ENCODE assay signal across 20 cellular contexts in the genomic region with DNA sequence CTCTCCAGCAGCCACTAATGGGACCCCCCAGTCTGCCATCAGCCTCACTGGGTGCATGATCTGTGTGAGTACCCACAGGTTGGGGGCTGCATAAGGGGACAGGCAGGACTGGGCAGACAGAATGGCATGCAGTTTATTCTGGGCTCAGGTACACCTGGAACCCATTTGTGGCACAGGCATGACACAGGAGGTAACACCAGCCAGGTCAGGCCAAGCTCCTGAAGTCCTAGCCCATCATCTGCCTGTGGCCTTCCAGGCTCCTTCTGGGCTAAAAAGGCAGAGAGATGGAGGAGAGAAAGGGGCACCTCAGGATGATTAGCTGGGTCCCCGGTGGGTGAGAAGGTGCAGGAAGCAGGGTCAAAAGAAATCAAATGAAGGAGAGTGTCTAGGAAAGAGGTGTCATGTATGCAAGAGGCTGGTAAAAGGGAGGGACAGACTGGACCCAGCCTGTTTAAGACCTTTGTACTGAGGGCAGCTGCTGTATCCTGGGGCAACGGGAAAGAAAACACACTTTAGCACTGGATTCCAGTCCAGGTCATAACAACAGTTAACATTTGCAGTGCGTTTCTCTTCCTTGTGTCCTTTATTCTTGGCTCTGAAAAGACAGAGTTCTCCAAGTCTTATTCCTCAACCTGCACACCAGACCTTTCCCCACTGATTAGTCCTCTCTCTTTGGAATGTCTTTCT. TPM values are rescaled to one million over a fixed set of nuclear protein-coding genes. Genes with fewer than 3 reads are reported as not detected.
DNase-seq lines count a peak whose midpoint lies in the region; ATAC-seq, FAIRE-seq and TF ChIP-seq lines count a peak whose summit lies in the region.
"Had no signal": no experiment of that assay in that cellular context is flagged by ENCODE, and none has a peak within 500 bp of the region (broad histone marks: within the 10 kb centered on the region; RNA-seq: fewer than 3 reads in every experiment).

No MANE protein-coding gene starts in this region.

- peak overlapping the region; percentile 59 to 63 (median 60) for H3K27ac ChIP-seq in right lobe of liver
- H3K27ac ChIP-seq: parathyroid adenoma, upper lobe of left lung had no signal

- peak overlapping the region; percentile 23 for H3K27ac Mint-ChIP-seq in activated naive CD4-positive, alpha-beta T cell treated with anti-CD3 and anti-CD28 coated beads, Interleukin-2, amount 50 U/mL, for 24 hours
- peak overlapping the region; percentile 80 for H3K27ac Mint-ChIP-seq in type B pancreatic cell
- H3K27ac Mint-ChIP-seq: CD8-positive, alpha-beta T cell; immature natural killer cell; stimulated activated naive B cell treated with anti-CD40 and anti-IgM and Interleukin-4, amounts not matched to agents 10 μg/mL and 1 μg/mL and 100 μg/mL, for 72 hours had no signal

- H3K27me3 Mint-ChIP-seq in activated naive CD4-positive, alpha-beta T cell treated with anti-CD3 and anti-CD28 coated beads, Interleukin-2, amount 50 U/mL, for 24 hours, result peaks cover 2% of the 10 kb centered on the region
- H3K27me3 Mint-ChIP-seq in type B pancreatic cell, result peaks cover 2% of the 10 kb centered on the region

- FAIRE-seq in bronchial epithelial cell (lab: Jason Lieb, UNC) (peak; percentile 82), urothelium cell line (lab: Jason Lieb, UNC) (no peak)

- WGBS in right lobe of liver (ENCODE audit: insufficient coverage, low coverage, low lambda C conversion rate, missing lambda C conversion rate), result 30% methylated on average over 3 of the region's 3 CpGs

- intact Hi-C loops in right lobe of liver (cut with DNase I), result no loop called here

- H3K36me3 ChIP-seq in bronchial epithelial cell (ENCODE audit: control insufficient read depth, insufficient read depth, low read length) (no peaks in the 10 kb centered on the region), right lobe of liver (no peaks in the 10 kb centered on the region)
- H3K36me3 ChIP-seq: upper lobe of left lung had no signal

- no peak overlapping the region for H3K4me3 Mint-ChIP-seq in activated naive CD4-positive, alpha-beta T cell treated with anti-CD3 and anti-CD28 coated beads, Interleukin-2, amount 50 U/mL, for 24 hours
- peak overlapping the region; percentile 62 for H3K4me3 Mint-ChIP-seq in type B pancreatic cell
- H3K4me3 Mint-ChIP-seq: CD8-positive, alpha-beta T cell; immature natural killer cell; stimulated activated naive B cell treated with anti-CD40 and anti-IgM and Interleukin-4, amounts not matched to agents 10 μg/mL and 1 μg/mL and 100 μg/mL, for 72 hours had no signal

- H3K27me3 ChIP-seq in bronchial epithelial cell (ENCODE audit: control insufficient read depth, insufficient read depth, low read length) (no peaks in the 10 kb centered on the region), right lobe of liver (no peaks in the 10 kb centered on the region)
- H3K27me3 ChIP-seq: upper lobe of left lung had no signal

- DNase-seq in activated naive CD4-positive, alpha-beta T cell treated with anti-CD3 and anti-CD28 coated beads, Interleukin-2, amount 50 U/mL, for 16 hours, result no peak
- DNase-seq in bronchial epithelial cell (ENCODE audit: low read depth) (no peak), right lobe of liver (peak in 2 of 3 donors; percentile 31 to 82), type B pancreatic cell (ENCODE audit: extremely low spot score, unreplicated experiment) (no peak), urothelium cell line (ENCODE audit: low spot score) (no peak), NCI-H1694 (lab: John Stamatoyannopoulos, UW) (no peak)
- DNase-seq: activated naive CD4-positive, alpha-beta T cell; CD8-positive, alpha-beta T cell; dermis blood vessel endothelial cell; glutamatergic neuron; immature natural killer cell; NCI-H187; NCI-H446 treated with DMSO at 0.1 percent for 48 hours; SIG-M5; stimulated activated naive B cell treated with anti-CD40 and anti-IgM and Interleukin-4, amounts not matched to agents 10 μg/mL and 1 μg/mL and 100 μg/mL, for 72 hours; T-helper 9 cell; upper lobe of left lung had no signal

- H3K4me3 ChIP-seq in bronchial epithelial cell (ENCODE audit: low read depth, low read length), result no peak overlapping the region
- no peak overlapping the region for H3K4me3 ChIP-seq in right lobe of liver
- H3K4me3 ChIP-seq: upper lobe of left lung had no signal

- TF ChIP-seq CTCF in bronchial epithelial cell (IDR thresholded peaks at IDR 0.05; ENCODE audit: insufficient read depth, low read length, severe bottlenecking), result no peak
- no peak for TF ChIP-seq CTCF in right lobe of liver (IDR thresholded peaks at IDR 0.05)
- no peak for TF ChIP-seq CTCF in type B pancreatic cell (conservative IDR thresholded peaks at IDR 0.05)

- no peaks in the 10 kb centered on the region for H3K4me1 Mint-ChIP-seq in activated naive CD4-positive, alpha-beta T cell treated with anti-CD3 and anti-CD28 coated beads, Interleukin-2, amount 50 U/mL, for 24 hours
- H3K4me1 Mint-ChIP-seq in type B pancreatic cell (ENCODE audit: unreplicated experiment), result peaks cover 13% of the 10 kb centered on the region
- H3K4me1 Mint-ChIP-seq: immature natural killer cell; stimulated activated naive B cell treated with anti-CD40 and anti-IgM and Interleukin-4, amounts not matched to agents 10 μg/mL and 1 μg/mL and 100 μg/mL, for 72 hours had no signal

- TF ChIP-seq POLR2A in right lobe of liver (IDR thresholded peaks at IDR 0.05), result no peak

- peaks cover 0 to 11% (median 3%) of the 10 kb centered on the region in 4 donors for H3K4me1 ChIP-seq in right lobe of liver
- H3K4me1 ChIP-seq: parathyroid adenoma, upper lobe of left lung had no signal

- no peaks in the 10 kb centered on the region for H3K36me3 Mint-ChIP-seq in activated naive CD4-positive, alpha-beta T cell treated with anti-CD3 and anti-CD28 coated beads, Interleukin-2, amount 50 U/mL, for 24 hours
- no peaks in the 10 kb centered on the region for H3K36me3 Mint-ChIP-seq in type B pancreatic cell
- H3K36me3 Mint-ChIP-seq: CD8-positive, alpha-beta T cell; immature natural killer cell; stimulated activated naive B cell treated with anti-CD40 and anti-IgM and Interleukin-4, amounts not matched to agents 10 μg/mL and 1 μg/mL and 100 μg/mL, for 72 hours had no signal

- peak; percentile 98 to 100 (median 99) for ATAC-seq in right lobe of liver
- no peak for ATAC-seq in HG02678 (IDR thresholded peaks at IDR 0.05; ENCODE audit: unreplicated experiment)
- ATAC-seq: CD8-positive, alpha-beta T cell; stimulated activated naive B cell treated with anti-CD40 and anti-IgM and Interleukin-4, amounts not matched to agents 10 μg/mL and 1 μg/mL and 100 μg/mL, for 72 hours had no signal

- no peaks in the 10 kb centered on the region for H3K9me3 Mint-ChIP-seq in activated naive CD4-positive, alpha-beta T cell treated with anti-CD3 and anti-CD28 coated beads, Interleukin-2, amount 50 U/mL, for 24 hours
- no peaks in the 10 kb centered on the region for H3K9me3 Mint-ChIP-seq in type B pancreatic cell
- H3K9me3 Mint-ChIP-seq: CD8-positive, alpha-beta T cell; immature natural killer cell had no signal

- H3K9me3 ChIP-seq in right lobe of liver, result no peaks in the 10 kb centered on the region
- H3K9me3 ChIP-seq: upper lobe of left lung had no signal

RNA-seq across cellular contexts. Expression of gene DGKH, which starts 20.2 kb away (rescaled TPM):
- 16.8 TPM in 2 replicates for total RNA-seq in bronchial epithelial cell
- 1 to 10 TPM in 5 of 6 experiments, under 1 TPM in 1; 0.95 to 5.1 (median 2.2) TPM for total RNA-seq in right lobe of liver
- total RNA-seq in type B pancreatic cell (ENCODE audit: low replicate concordance), result 4.1 and 9.6 TPM in 2 replicates

Comparison
In these comparisons a context has a peak if more than half of its experiments do, and no peak if none do; other contexts are left out.
1. DNase-seq: peak in right lobe of liver (2 of 3); none in activated naive CD4-positive, alpha-beta T cell treated with anti-CD3 and anti-CD28 coated beads, Interleukin-2, amount 50 U/mL, for 16 hours (single experiment), bronchial epithelial cell (single experiment), type B pancreatic cell (single experiment), urothelium cell line (single experiment) and NCI-H1694 (single experiment).